ENCODE assay signal across 12 cellular contexts in genomic region chr1:12479311-12479710, GRCh38.
DNase-seq lines count a peak whose midpoint lies in the region; ATAC-seq, FAIRE-seq and TF ChIP-seq lines count a peak whose summit lies in the region.
"Had no signal": no experiment of that assay in that cellular context is flagged by ENCODE, and none has a peak within 500 bp of the region (broad histone marks: within the 10 kb centered on the region; RNA-seq: fewer than 3 reads in every experiment).

No MANE protein-coding gene starts in this region.

- peaks cover 86% of the 10 kb centered on the region for H3K4me1 Mint-ChIP-seq in activated naive CD4-positive, alpha-beta T cell treated with anti-CD3 and anti-CD28 coated beads, Interleukin-2, amount 50 U/mL, for 24 hours
- H3K4me1 Mint-ChIP-seq in astrocyte (ENCODE audit: low read depth, unreplicated experiment), result peaks cover 24% of the 10 kb centered on the region
- peaks cover 42 to 83% (median 81%) of the 10 kb centered on the region in 4 donors for H3K4me1 Mint-ChIP-seq in naive thymus-derived CD8-positive, alpha-beta T cell

- H4K20me1 ChIP-seq in astrocyte (ENCODE audit: insufficient read depth, low read length), result no peaks in the 10 kb centered on the region

- ATAC-seq in naive thymus-derived CD8-positive, alpha-beta T cell, result no peak
- ATAC-seq in upper lobe of right lung (no peak), HG03342 (IDR thresholded peaks at IDR 0.05; ENCODE audit: unreplicated experiment) (no peak)

- H3K4me3 ChIP-seq in astrocyte (ENCODE audit: insufficient read depth, low read depth, low read length) (no peak overlapping the region), upper lobe of right lung (no peak overlapping the region)
- H3K4me3 ChIP-seq: SJSA1 had no signal

- peaks cover 61% of the 10 kb centered on the region for H3K4me1 ChIP-seq in astrocyte (ENCODE audit: insufficient read depth, low read length)
- H3K4me1 ChIP-seq in upper lobe of right lung, result peaks cover 65% of the 10 kb centered on the region

- H3K36me3 ChIP-seq in astrocyte (ENCODE audit: insufficient read depth, low read length), result no peaks in the 10 kb centered on the region
- H3K36me3 ChIP-seq in upper lobe of right lung, result no peaks in the 10 kb centered on the region

- TF ChIP-seq CTCF in astrocyte (IDR thresholded peaks at IDR 0.05; ENCODE audit: insufficient read depth, low read depth, low read length) (no peak), upper lobe of right lung (IDR thresholded peaks at IDR 0.05) (no peak)

- no peaks in the 10 kb centered on the region for H3K9me3 Mint-ChIP-seq in activated naive CD4-positive, alpha-beta T cell treated with anti-CD3 and anti-CD28 coated beads, Interleukin-2, amount 50 U/mL, for 24 hours
- peaks cover 2% of the 10 kb centered on the region for H3K9me3 Mint-ChIP-seq in astrocyte (ENCODE audit: unreplicated experiment)
- no peaks in the 10 kb centered on the region for H3K9me3 Mint-ChIP-seq in naive thymus-derived CD8-positive, alpha-beta T cell

- H3K36me3 Mint-ChIP-seq in activated naive CD4-positive, alpha-beta T cell treated with anti-CD3 and anti-CD28 coated beads, Interleukin-2, amount 50 U/mL, for 24 hours, result peaks cover 3% of the 10 kb centered on the region
- H3K36me3 Mint-ChIP-seq in astrocyte (ENCODE audit: low read depth, unreplicated experiment), result peaks cover 16% of the 10 kb centered on the region
- peaks cover 2 to 4% (median 3%) of the 10 kb centered on the region in 3 donors for H3K36me3 Mint-ChIP-seq in naive thymus-derived CD8-positive, alpha-beta T cell

- H3K27ac Mint-ChIP-seq in activated naive CD4-positive, alpha-beta T cell treated with anti-CD3 and anti-CD28 coated beads, Interleukin-2, amount 50 U/mL, for 24 hours, result peak overlapping the region; percentile 93
- H3K27ac Mint-ChIP-seq in astrocyte (ENCODE audit: unreplicated experiment), result no peak overlapping the region
- H3K27ac Mint-ChIP-seq in naive thymus-derived CD8-positive, alpha-beta T cell, result peak overlapping the region; percentile 92 to 97 (median 95)

- H3K27ac ChIP-seq in astrocyte (ENCODE audit: low read depth, low read length) (peak overlapping the region; percentile 71), upper lobe of right lung (peak overlapping the region; percentile 72)

- peak overlapping the region; percentile 56 for H3K9ac ChIP-seq in astrocyte (ENCODE audit: low read length)

- H3K27me3 Mint-ChIP-seq in activated naive CD4-positive, alpha-beta T cell treated with anti-CD3 and anti-CD28 coated beads, Interleukin-2, amount 50 U/mL, for 24 hours, result no peaks in the 10 kb centered on the region
- H3K27me3 Mint-ChIP-seq in astrocyte (ENCODE audit: low read depth, unreplicated experiment), result no peaks in the 10 kb centered on the region
- no peaks in the 10 kb centered on the region for H3K27me3 Mint-ChIP-seq in naive thymus-derived CD8-positive, alpha-beta T cell

- H3K27me3 ChIP-seq in astrocyte (ENCODE audit: insufficient read depth, low read length) (no peaks in the 10 kb centered on the region), upper lobe of right lung (no peaks in the 10 kb centered on the region)
- H3K27me3 ChIP-seq: SJSA1 had no signal

- H2AFZ ChIP-seq in astrocyte (ENCODE audit: low read depth, low read length), result no peak overlapping the region

- H3K4me2 ChIP-seq in astrocyte (ENCODE audit: low read length), result peak overlapping the region; percentile 70

- H3K4me3 Mint-ChIP-seq in activated naive CD4-positive, alpha-beta T cell treated with anti-CD3 and anti-CD28 coated beads, Interleukin-2, amount 50 U/mL, for 24 hours, result no peak overlapping the region
- no peak overlapping the region for H3K4me3 Mint-ChIP-seq in astrocyte (ENCODE audit: unreplicated experiment)
- peak overlapping the region in 9 of 10 donors; percentile 36 to 85 (median 82) for H3K4me3 Mint-ChIP-seq in naive thymus-derived CD8-positive, alpha-beta T cell

- H3K9me3 ChIP-seq in astrocyte (ENCODE audit: insufficient read depth, low read depth, low read length) (no peaks in the 10 kb centered on the region), upper lobe of right lung (no peaks in the 10 kb centered on the region)
- H3K9me3 ChIP-seq: SJSA1 had no signal

- POLR2A ChIA-PET in naive thymus-derived CD8-positive, alpha-beta T cell (lab: Charles Lee), result interaction anchor here (0.6 to 14.4 kb wide), 4 partner anchors 16 to 430 kb away, joined by 3 to 211 read pairs (median 22); no protein-coding TSS in a partner anchor

- no peaks in the 10 kb centered on the region for H3K79me2 ChIP-seq in astrocyte (ENCODE audit: insufficient read depth, low read length)

- intact Hi-C loops in upper lobe of right lung (cut with DNase I), result no loop called here

- no peak for FAIRE-seq in astrocyte (lab: Jason Lieb, UNC)

- no peak for DNase-seq in activated naive CD4-positive, alpha-beta T cell treated with Interleukin-2 at 50 U/mL for 16 hours
- DNase-seq in astrocyte (ENCODE audit: low read depth) (no peak), upper lobe of right lung (no peak), NCI-H2171 treated with DMSO at 0.1 percent for 48 hours (lab: John Stamatoyannopoulos, UW) (no peak), HuH-7 (ENCODE audit: low spot score) (no peak)
- no peak for DNase-seq in naive thymus-derived CD8-positive, alpha-beta T cell
- DNase-seq: hypothalamus, NCI-H1105, NCI-H526 had no signal

Comparison
In these comparisons a context has a peak if more than half of its experiments do, and no peak if none do; other contexts are left out.
1. H3K4me3 Mint-ChIP-seq: peak in naive thymus-derived CD8-positive, alpha-beta T cell (9 of 10); none in activated naive CD4-positive, alpha-beta T cell treated with anti-CD3 and anti-CD28 coated beads, Interleukin-2, amount 50 U/mL, for 24 hours (single experiment) and astrocyte (single experiment).